ENCODE assay signal across 15 cellular contexts in the genomic region with DNA sequence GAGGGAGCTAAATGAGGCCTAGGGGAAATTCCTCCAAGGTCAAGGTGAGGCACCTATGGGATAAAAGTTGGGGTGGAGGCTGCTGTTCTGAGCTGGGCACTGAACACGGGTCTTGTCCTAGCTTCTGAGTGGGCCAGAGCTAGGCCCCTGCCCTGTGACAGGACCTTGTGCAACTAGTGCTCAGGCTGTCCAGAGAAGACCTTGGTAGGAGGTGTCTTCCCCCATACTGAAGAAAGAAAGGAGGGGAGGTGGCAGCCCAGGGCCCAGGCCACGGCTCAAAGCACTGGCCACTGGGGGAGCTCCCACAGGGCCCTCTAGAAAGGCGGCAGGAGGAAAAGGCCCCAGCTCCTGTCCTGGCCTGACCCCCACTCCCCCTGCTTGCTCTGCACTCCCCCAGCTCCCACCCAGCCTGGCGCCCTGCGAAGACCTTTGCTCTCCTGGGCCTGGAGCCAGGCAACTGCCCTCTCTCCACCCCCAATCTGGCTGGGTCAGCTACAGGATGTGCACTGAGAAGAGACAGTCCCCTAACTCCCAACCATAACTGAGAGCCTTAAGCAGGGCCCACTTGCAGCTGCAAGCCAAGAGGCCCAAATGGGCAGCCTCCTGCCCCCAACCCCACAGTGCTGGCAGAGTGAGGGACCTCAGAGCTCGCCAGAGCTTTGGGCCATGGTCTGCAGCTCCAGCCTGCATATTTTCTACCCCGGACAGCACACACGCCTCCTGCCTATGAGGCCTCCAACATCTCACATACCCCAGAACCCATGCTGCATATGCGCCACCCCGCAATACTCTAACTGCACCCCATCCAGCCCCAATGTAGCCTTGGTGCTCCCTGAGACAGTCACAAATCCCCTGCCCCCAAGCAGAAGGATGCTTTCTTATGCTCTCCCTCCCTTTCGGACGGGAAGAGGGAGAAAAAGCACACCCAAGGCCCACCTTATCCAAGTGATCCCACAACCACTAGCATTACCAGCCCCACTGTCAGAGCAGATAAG. TPM values are rescaled to one million over a fixed set of nuclear protein-coding genes. Genes with fewer than 3 reads are reported as not detected.
DNase-seq lines count a peak whose midpoint lies in the region; ATAC-seq and TF ChIP-seq lines count a peak whose summit lies in the region.
"Had no signal": no experiment of that assay in that cellular context is flagged by ENCODE, and none has a peak within 500 bp of the region (broad histone marks: within the 10 kb centered on the region; RNA-seq: fewer than 3 reads in every experiment).

No MANE protein-coding gene starts in this region.

- 30 to 39% (median 33%) methylated on average over 12 of the region's 12 CpGs for WGBS in ovary, 3 donors

- H3K36me3 Mint-ChIP-seq in CD4-positive, alpha-beta T cell (ENCODE audit: low read depth), result peaks cover 59% of the 10 kb centered on the region
- peaks cover 22% of the 10 kb centered on the region for H3K36me3 Mint-ChIP-seq in Calu3 (ENCODE audit: insufficient read depth, unreplicated experiment)

- H3K9me3 Mint-ChIP-seq in CD4-positive, alpha-beta T cell, result no peaks in the 10 kb centered on the region
- no peaks in the 10 kb centered on the region for H3K9me3 Mint-ChIP-seq in Calu3 (ENCODE audit: low read depth, unreplicated experiment)
- H3K9me3 Mint-ChIP-seq: activated T-helper 2 cell treated with anti-CD3 and anti-CD28 coated beads, Interferon-gamma antibody, Interleukin-2, Interleukin-4, amounts not matched to agents 10 μg/mL and 5 μg/mL and 100 μg/mL, durations not matched to agents 14 hours and 24 hours and 36 hours had no signal

- ATAC-seq in Right ventricle myocardium inferior, result peak; percentile 18
- peak; percentile 41 for ATAC-seq in left ventricle myocardium superior
- no peak for ATAC-seq in CD4-positive, alpha-beta T cell (ENCODE audit: poor library complexity)
- ATAC-seq: GM12878 had no signal

- no peak overlapping the region for H3K4me3 Mint-ChIP-seq in CD4-positive, alpha-beta T cell
- no peak overlapping the region for H3K4me3 Mint-ChIP-seq in Calu3 (ENCODE audit: low read depth, unreplicated experiment)

- no peaks in the 10 kb centered on the region for H3K36me3 ChIP-seq in ovary

- H3K27ac ChIP-seq in ovary, result peak overlapping the region; percentile 29 to 66
- H3K27ac ChIP-seq in CD4-positive, alpha-beta T cell (ENCODE audit: low read depth, low read length), result no peak overlapping the region

- H3K4me1 Mint-ChIP-seq in CD4-positive, alpha-beta T cell (ENCODE audit: low read depth), result no peaks in the 10 kb centered on the region
- peaks cover 27% of the 10 kb centered on the region for H3K4me1 Mint-ChIP-seq in Calu3 (ENCODE audit: low read depth, unreplicated experiment)

- no peak overlapping the region for H3K4me3 ChIP-seq in ovary
- H3K4me3 ChIP-seq: GM12878 had no signal

- CTCF ChIA-PET in CD4-positive, alpha-beta T cell (lab: Charles Lee), result no interaction called here
- CTCF ChIA-PET in Calu3 (lab: Charles Lee), result interaction anchor here (0.8 to 1.7 kb wide), 8 partner anchors 10 to 50 kb away, joined by 3 to 20 read pairs (median 4); partner anchors contain the start of gene HSD11B2

- no peaks in the 10 kb centered on the region for H3K27me3 Mint-ChIP-seq in CD4-positive, alpha-beta T cell
- no peaks in the 10 kb centered on the region for H3K27me3 Mint-ChIP-seq in Calu3 (ENCODE audit: unreplicated experiment)

- DNase-seq in Right ventricle myocardium inferior (ENCODE audit: missing footprints) (no peak), cardiac septum (ENCODE audit: low spot score) (no peak), left ventricle myocardium superior (peak; percentile 77), ovary (peak; percentile 68 to 89 (median 84)), retina (no peak), Calu3 (no peak)
- DNase-seq in CD4-positive, alpha-beta T cell, result no peak
- no peak for DNase-seq in stimulated activated CD4-positive, alpha-beta T cell treated with anti-CD3 and anti-CD28 coated beads, Interleukin-12 subunit alpha, Interleukin-12 subunit beta, amount 100 ng/mL, for 4 hours
- DNase-seq: NCI-H1436; stimulated activated CD4-positive, alpha-beta T cell treated with anti-CD3 and anti-CD28 coated beads, Interleukin-2, amount 100 ng/mL, for 24 hours had no signal

- H3K9me3 ChIP-seq in ovary, result no peaks in the 10 kb centered on the region
- H3K9me3 ChIP-seq in CD4-positive, alpha-beta T cell (ENCODE audit: control insufficient read depth, low read length), result no peaks in the 10 kb centered on the region

- H3K27ac Mint-ChIP-seq in CD4-positive, alpha-beta T cell, result no peak overlapping the region
- H3K27ac Mint-ChIP-seq in Calu3 (ENCODE audit: unreplicated experiment), result no peak overlapping the region
- H3K27ac Mint-ChIP-seq: activated T-helper 2 cell treated with anti-CD3 and anti-CD28 coated beads, Interferon-gamma antibody, Interleukin-2, Interleukin-4, amounts not matched to agents 10 μg/mL and 5 μg/mL and 100 μg/mL, durations not matched to agents 14 hours and 24 hours and 36 hours had no signal

- TF ChIP-seq POLR2A in ovary (IDR thresholded peaks at IDR 0.05), result no peak

- POLR2A ChIA-PET in CD4-positive, alpha-beta T cell (lab: Charles Lee), result no interaction called here

- TF ChIP-seq CTCF in ovary (IDR thresholded peaks at IDR 0.05), result no peak
- no peak for TF ChIP-seq CTCF in CD4-positive, alpha-beta T cell (IDR thresholded peaks at IDR 0.05)
- no peak for TF ChIP-seq CTCF in Calu3 (IDR thresholded peaks at IDR 0.05; ENCODE audit: unreplicated experiment)

- intact Hi-C loops in Right ventricle myocardium inferior (cut with DNase I), result no loop called here
- intact Hi-C loops in cardiac septum (cut with DNase I), result no loop called here
- intact Hi-C loops in left ventricle myocardium superior (cut with micrococcal nuclease), result no loop called here
- intact Hi-C loops in ovary (cut with DNase I), result loop anchor here in 1 of 4 donors (2.0 kb wide), 1 partner anchor 13 kb away; no protein-coding TSS in a partner anchor
- intact Hi-C loops in CD4-positive, alpha-beta T cell (cut with DNase I, micrococcal nuclease), result no loop called here
- intact Hi-C loops in Calu3 (cut with micrococcal nuclease; ENCODE audit: unreplicated experiment), result no loop called here

- H3K4me1 ChIP-seq in ovary (ENCODE audit: insufficient read depth), result peaks cover 74% of the 10 kb centered on the region

- no TSS peak for BruUV-seq in Calu3 (replicated peaks; lab: Mats Ljungman, UMichigan)

- no peaks in the 10 kb centered on the region for H3K27me3 ChIP-seq in ovary
- H3K27me3 ChIP-seq in CD4-positive, alpha-beta T cell (ENCODE audit: control insufficient read depth, insufficient read depth, low read length), result no peaks in the 10 kb centered on the region

- no peak for TF ChIP-seq EP300 in ovary (IDR thresholded peaks at IDR 0.05)

RNA-seq across cellular contexts. Expression of gene HSD11B2, which starts 15.3 kb away (rescaled TPM):
- 0.81 TPM for total RNA-seq in Right ventricle myocardium inferior
- total RNA-seq in cardiac septum, result 0.27 TPM
- 0.89 TPM for total RNA-seq in left ventricle myocardium superior
- 10 to 100 TPM in 5 of 7 donors, 1 to 10 TPM in 2; 1.3 to 26.3 (median 17.1) TPM for total RNA-seq in ovary
- 1 to 10 TPM; 4.6 to 5.1 TPM for polyA plus RNA-seq in ovary
- not detected for total RNA-seq in CD4-positive, alpha-beta T cell
- 10.2 and 10.8 TPM in 2 replicates for total RNA-seq in Calu3 (2022)

RNA-seq across cellular contexts. Expression of gene ZDHHC1, which starts 29.9 kb away (rescaled TPM):
- total RNA-seq in Right ventricle myocardium inferior (2.9 TPM), cardiac septum (4.6 TPM), left ventricle myocardium superior (3.5 TPM), ovary (10 to 100 TPM; 17.3 to 45.5 (median 24.8) TPM), Calu3 (2022) (22.6 and 24.4 TPM in 2 replicates)
- 10 to 100 TPM in 1 of 2 donors, 1 to 10 TPM in 1; 1.4 to 15.7 TPM for polyA plus RNA-seq in ovary
- under 1 TPM in 1 of 2 experiments, not detected in 1; 0.22 TPM for total RNA-seq in CD4-positive, alpha-beta T cell

RNA-seq across cellular contexts. Expression of gene ATP6V0D1, which starts 34.7 kb away (rescaled TPM):
- 67.7 TPM for total RNA-seq in Right ventricle myocardium inferior
- 58.8 TPM for total RNA-seq in cardiac septum
- 66.6 TPM for total RNA-seq in left ventricle myocardium superior
- 100 to 1,000 TPM in 1 of 7 donors, 10 to 100 TPM in 6; 35.8 to 113 (median 63.0) TPM for total RNA-seq in ovary
- 10 to 100 TPM; 32.5 to 66.0 TPM for polyA plus RNA-seq in ovary
- total RNA-seq in CD4-positive, alpha-beta T cell, result 10 to 100 TPM; 39.4 to 41.7 TPM
- total RNA-seq in Calu3 (2022), result 85.3 and 91.0 TPM in 2 replicates

RNA-seq across cellular contexts. Expression of gene AGRP, which starts 37.1 kb away (rescaled TPM):
- total RNA-seq in Right ventricle myocardium inferior, result not detected
- not detected for total RNA-seq in cardiac septum
- not detected for total RNA-seq in left ventricle myocardium superior
- total RNA-seq in ovary, result under 1 TPM in 2 of 7 donors, not detected in 5; 0.48 to 0.55 TPM
- polyA plus RNA-seq in ovary, result under 1 TPM in 1 of 2 donors, not detected in 1; 0.11 TPM
- not detected for total RNA-seq in CD4-positive, alpha-beta T cell
- total RNA-seq in Calu3 (2022), result not detected in 2 replicates
- total RNA-seq: A673; activated T-helper 2 cell treated with anti-CD3 and anti-CD28 coated beads, Interferon-gamma antibody, Interleukin-2, Interleukin-4, amounts not matched to agents 10 μg/mL and 5 μg/mL and 100 μg/mL, durations not matched to agents 14 hours and 24 hours and 36 hours; bronchial epithelial cell; GM12878 had no signal
- polyA plus RNA-seq: esophagus had no signal

RNA-seq across cellular contexts. Expression of gene TPPP3, which starts 52.9 kb away (rescaled TPM):
- 9.5 TPM for total RNA-seq in Right ventricle myocardium inferior
- 9.6 TPM for total RNA-seq in cardiac septum
- 8.9 TPM for total RNA-seq in left ventricle myocardium superior
- 100 to 1,000 TPM in 1 of 7 donors, 10 to 100 TPM in 4, 1 to 10 TPM in 2; 2.2 to 269 (median 10.9) TPM for total RNA-seq in ovary
- polyA plus RNA-seq in ovary, result 10 to 100 TPM; 15.2 to 15.6 TPM
- not detected for total RNA-seq in CD4-positive, alpha-beta T cell
- 8.5 and 8.8 TPM in 2 replicates for total RNA-seq in Calu3 (2022)
- total RNA-seq: activated T-helper 2 cell treated with anti-CD3 and anti-CD28 coated beads, Interferon-gamma antibody, Interleukin-2, Interleukin-4, amounts not matched to agents 10 μg/mL and 5 μg/mL and 100 μg/mL, durations not matched to agents 14 hours and 24 hours and 36 hours; bronchial epithelial cell; GM12878 had no signal

Comparison
In these comparisons a context has a peak if more than half of its experiments do, and no peak if none do; other contexts are left out.
1. DNase-seq: peak in left ventricle myocardium superior (single experiment) and ovary (5 of 5); none in Right ventricle myocardium inferior (single experiment), cardiac septum (single experiment), retina (single experiment), CD4-positive, alpha-beta T cell (0 of 10), stimulated activated CD4-positive, alpha-beta T cell treated with anti-CD3 and anti-CD28 coated beads, Interleukin-12 subunit alpha, Interleukin-12 subunit beta, amount 100 ng/mL, for 4 hours (single experiment) and Calu3 (single experiment).